23 cellular contexts compared by ENCODE assay signal in genomic region chr20:37413354-37413753, GRCh38.
"Had no signal": no experiment of that assay in that cellular context is flagged by ENCODE, and none has a peak within 500 bp of the region (broad histone marks: within the 10 kb centered on the region; RNA-seq: fewer than 3 reads in every experiment).

No MANE protein-coding gene starts in this region.

- H3K36me3 ChIP-seq: adrenal gland, breast epithelium, prostate gland, right atrium auricular region, suprapubic skin, transverse colon had no signal

- H3K4me3 ChIP-seq: adrenal gland, prostate gland, right atrium auricular region, transverse colon had no signal

- H3K27me3 ChIP-seq: adrenal gland, right atrium auricular region had no signal

- H3K9me3 ChIP-seq: adrenal gland, breast epithelium, prostate gland, right atrium auricular region, suprapubic skin, transverse colon had no signal

- H3K4me3 Mint-ChIP-seq: stimulated activated naive CD8-positive, alpha-beta T cell treated with anti-CD3 and anti-CD28 coated beads, Interleukin-15, Interleukin-2, amounts not matched to agents 100 ng/mL and 50 ng/mL, for 24 hours; T-helper 1 cell treated with Interleukin-12 subunit alpha and Interleukin-12 subunit beta and Interleukin-4 antibody, amounts not matched to agents 30 μg/mL and 1 μg/mL, for 36 hours had no signal

- FAIRE-seq: astrocyte, kidney had no signal

- H3K9me3 Mint-ChIP-seq: activated T-cell treated with anti-CD3 and anti-CD28 coated beads, Interleukin-2, amount 50 U/mL, for 72 hours; neural crest cell; stimulated activated naive CD8-positive, alpha-beta T cell treated with anti-CD3 and anti-CD28 coated beads, Interleukin-15, Interleukin-2, amounts not matched to agents 100 ng/mL and 50 ng/mL, for 24 hours; T-helper 1 cell treated with Interleukin-12 subunit alpha and Interleukin-12 subunit beta and Interleukin-4 antibody, amounts not matched to agents 30 μg/mL and 1 μg/mL, for 36 hours had no signal

- H3K27ac Mint-ChIP-seq: activated T-cell treated with anti-CD3 and anti-CD28 coated beads, Interleukin-2, amount 50 U/mL, for 72 hours; stimulated activated naive CD8-positive, alpha-beta T cell treated with anti-CD3 and anti-CD28 coated beads, Interleukin-15, Interleukin-2, amounts not matched to agents 100 ng/mL and 50 ng/mL, for 24 hours; T-helper 1 cell treated with Interleukin-12 subunit alpha and Interleukin-12 subunit beta and Interleukin-4 antibody, amounts not matched to agents 30 μg/mL and 1 μg/mL, for 36 hours had no signal

- H3K27ac ChIP-seq: adrenal gland, breast epithelium, prostate gland, right atrium auricular region, suprapubic skin, transverse colon, VCaP had no signal

- H3K4me1 ChIP-seq: breast epithelium, prostate gland had no signal

- DNase-seq: activated CD4-positive, alpha-beta T cell treated with anti-CD3 and anti-CD28 coated beads for 1 hour; activated CD4-positive, alpha-beta T cell treated with anti-CD3 and anti-CD28 coated beads, Interleukin-2, amount 50 U/mL, for 4 hours; activated effector memory CD4-positive, alpha-beta T cell treated with anti-CD3 and anti-CD28 coated beads, Interleukin-2, amount 50 U/mL, for 16 hours; activated naive CD4-positive, alpha-beta T cell treated with anti-CD3 and anti-CD28 coated beads, Interleukin-2, amount 50 U/mL, for 16 hours; activated T-cell treated with anti-CD3 and anti-CD28 coated beads, Interleukin-2, amount 50 U/mL, for 72 hours; adrenal gland; cerebellar nuclear complex; cortex of kidney; effector CD4-positive, alpha-beta T cell; kidney; mammary epithelial cell; midbrain; stimulated activated CD4-positive, alpha-beta T cell treated with anti-CD3 and anti-CD28 coated beads, Interleukin-2, amount 100 ng/mL, for 24 hours; transverse colon had no signal
